20 cellular contexts compared by ENCODE assay signal in the genomic region with DNA sequence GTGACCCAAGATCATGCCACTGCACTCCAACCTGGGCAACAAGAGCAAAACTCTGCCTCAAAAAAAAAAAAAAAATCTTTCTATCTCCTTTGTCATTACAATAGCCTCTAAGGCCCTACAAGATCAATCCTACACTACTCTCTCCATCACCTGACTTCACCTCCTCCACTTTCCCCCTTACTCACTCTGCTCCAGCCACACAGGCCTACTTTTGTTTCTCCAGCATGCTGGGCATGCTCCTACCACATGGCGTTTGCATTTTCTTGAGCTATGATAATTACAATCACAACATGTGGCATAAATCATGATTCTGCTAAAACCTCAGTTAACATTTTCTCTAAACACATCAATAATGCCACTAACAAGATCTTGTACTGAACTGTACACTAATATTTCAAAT. TPM values are rescaled to one million over a fixed set of nuclear protein-coding genes. Genes with fewer than 3 reads are reported as not detected.
A peak's percentile ranks its signal among the peaks of the same experiment; 100 is the strongest.
DNase-seq lines count a peak whose midpoint lies in the region; ATAC-seq, FAIRE-seq and TF ChIP-seq lines count a peak whose summit lies in the region.
"Had no signal": no experiment of that assay in that cellular context is flagged by ENCODE, and none has a peak within 500 bp of the region (broad histone marks: within the 10 kb centered on the region; RNA-seq: fewer than 3 reads in every experiment).

No MANE protein-coding gene starts in this region.

- H3K79me1 ChIP-seq in H1 (ENCODE audit: low read depth, low read length), result no peaks in the 10 kb centered on the region; the same call in 1 of the 2 replicates

- no peak overlapping the region for H2BK12ac ChIP-seq in H1 (ENCODE audit: low read depth, low read length)

- peak overlapping the region; percentile 15 to 61 for H3K27ac ChIP-seq in right atrium auricular region
- peak overlapping the region in 3 of 12 donors; percentile 5 to 43 (median 7) for H3K27ac ChIP-seq in heart left ventricle
- no peak overlapping the region for H3K27ac ChIP-seq in H1 (ENCODE audit: low read depth, low read length)
- peak overlapping the region; percentile 84 to 88 (median 87) for H3K27ac ChIP-seq in thyroid gland
- H3K27ac ChIP-seq in hepatocyte, result no peak overlapping the region
- H3K27ac ChIP-seq: KMS-11, Peyer's patch had no signal

- H3K18ac ChIP-seq in H1 (ENCODE audit: extremely low read depth, low read length), result no peak overlapping the region

- H3K79me2 ChIP-seq in H1 (ENCODE audit: control insufficient read depth in 1 of 2, insufficient read depth in 2 of 2, low read length in 2 of 2) (no peaks in the 10 kb centered on the region), hepatocyte (peaks cover 98% of the 10 kb centered on the region)

- DNase-seq in right atrium auricular region (ENCODE audit: low spot score), result no peak
- DNase-seq in heart left ventricle, result no peak
- no peak for DNase-seq in H1 (ENCODE audit: low read depth in 1 of 2, low spot score in 2 of 2)
- DNase-seq in thyroid gland, result no peak
- no peak for DNase-seq in hepatocyte (ENCODE audit: low spot score)
- DNase-seq: BE2C, DMS79, IMR-90, NCI-H1105 treated with DMSO at 0.1 percent for 48 hours, NCI-H2081, NCI-H2171, NCI-H345, NCI-H524 treated with DMSO at 0.1 percent for 48 hours, NCI-H82, Peyer's patch had no signal

- no peak for FAIRE-seq in H1 (lab: Jason Lieb, UNC)

- CTCF ChIA-PET in H1 (lab: Charles Lee; ENCODE audit: partially characterized antibody), result no interaction called here

- no peak overlapping the region for H2BK5ac ChIP-seq in H1 (ENCODE audit: low read depth, low read length)

- H3K23ac ChIP-seq in H1 (ENCODE audit: insufficient read length), result no peak overlapping the region

- no peak overlapping the region for H3K4ac ChIP-seq in H1 (replicated peaks; ENCODE audit: insufficient read length, low read depth, low read length)

- no peak overlapping the region for H4K5ac ChIP-seq in H1 (ENCODE audit: insufficient read length, low read depth, low read length)

- TF ChIP-seq EP300 in H1 (IDR thresholded peaks at IDR 0.05; ENCODE audit: borderline replicate concordance in 1 of 2, low read depth in 2 of 2, low read length in 2 of 2), result no peak

- H3K27me3 ChIP-seq in right atrium auricular region, result no peaks in the 10 kb centered on the region
- no peaks in the 10 kb centered on the region for H3K27me3 ChIP-seq in heart left ventricle
- no peaks in the 10 kb centered on the region for H3K27me3 ChIP-seq in H1 (replicated peaks in 1 of 4; ENCODE audit: control insufficient read depth in 3 of 4, extremely low read depth in 1 of 4, insufficient read depth in 3 of 4, low read length in 3 of 4)
- no peaks in the 10 kb centered on the region for H3K27me3 ChIP-seq in thyroid gland
- no peaks in the 10 kb centered on the region for H3K27me3 ChIP-seq in hepatocyte
- H3K27me3 ChIP-seq: BE2C, Peyer's patch had no signal

- H3K4me3 ChIP-seq in right atrium auricular region, result no peak overlapping the region
- H3K4me3 ChIP-seq in heart left ventricle, result no peak overlapping the region
- H3K4me3 ChIP-seq in H1 (ENCODE audit: extremely low read depth in 1 of 4, insufficient read depth in 2 of 4, low read depth in 3 of 4, low read length in 4 of 4), result no peak overlapping the region
- H3K4me3 ChIP-seq in thyroid gland (replicated peaks in 1 of 3), result no peak overlapping the region
- H3K4me3 ChIP-seq in hepatocyte, result no peak overlapping the region
- H3K4me3 ChIP-seq: HAP-1, Peyer's patch had no signal

- peaks cover 2% of the 10 kb centered on the region; the same call in 1 of the 2 replicates for H3K23me2 ChIP-seq in H1 (ENCODE audit: low read depth, low read length)

- H3K9me2 ChIP-seq in hepatocyte (replicated peaks; ENCODE audit: insufficient read depth), result no peaks in the 10 kb centered on the region

- 45 to 54% (median 49%) methylated on average over 1 of the region's 1 CpG for WGBS in heart left ventricle, 4 donors
- WGBS in H1 (ENCODE audit: extremely low coverage in 1 of 2, insufficient coverage in 1 of 2, insufficient read length in 1 of 2, insufficient replicate concordance in 2 of 2, low coverage in 1 of 2, low lambda C conversion rate in 2 of 2, missing lambda C conversion rate in 1 of 2), 2 experiments, result 84% methylated on average over 1 of the region's 1 CpG; no CpG with 5 or more reads in 1 of the 2 experiments
- 81 to 85% methylated on average over 1 of the region's 1 CpG for WGBS in thyroid gland, 2 donors
- 73% methylated on average over 1 of the region's 1 CpG for WGBS in hepatocyte (ENCODE audit: low lambda C conversion rate, missing lambda C conversion rate)

- ATAC-seq in heart left ventricle (no peak), SK-N-SH treated with all-trans-retinoic acid at 6 μM for 48 hours (peak; percentile 59; the same call in 2 of the 3 replicates), GM18868 (IDR thresholded peaks at IDR 0.05; ENCODE audit: unreplicated experiment) (no peak), HG03432 (IDR thresholded peaks at IDR 0.05; ENCODE audit: unreplicated experiment) (no peak)

- H2AFZ ChIP-seq in H1 (ENCODE audit: low read length), result no peak overlapping the region
- H2AFZ ChIP-seq in hepatocyte, result no peak overlapping the region

- no peaks in the 10 kb centered on the region for H3K9me3 ChIP-seq in right atrium auricular region
- H3K9me3 ChIP-seq in heart left ventricle, result no peaks in the 10 kb centered on the region
- no peaks in the 10 kb centered on the region for H3K9me3 ChIP-seq in H1 (ENCODE audit: insufficient read depth in 2 of 2, low read depth in 1 of 2, low read length in 1 of 2)
- H3K9me3 ChIP-seq in thyroid gland, result no peaks in the 10 kb centered on the region
- no peaks in the 10 kb centered on the region for H3K9me3 ChIP-seq in hepatocyte (ENCODE audit: low read depth)
- H3K9me3 ChIP-seq: BE2C, HAP-1, Peyer's patch had no signal

- no peak overlapping the region for H3K56ac ChIP-seq in H1 (replicated peaks; ENCODE audit: insufficient read length, low read depth, low read length)

- H3K4me2 ChIP-seq in H1 (ENCODE audit: insufficient read depth in 1 of 2, low read depth in 2 of 2, low read length in 2 of 2) (no peak overlapping the region), hepatocyte (no peak overlapping the region)
- H3K4me2 ChIP-seq: KMS-11 had no signal

- H2BK120ac ChIP-seq in H1 (replicated peaks; ENCODE audit: low read depth, low read length), result no peak overlapping the region

- no peak for TF ChIP-seq POLR2A in heart left ventricle (IDR thresholded peaks at IDR 0.05)
- TF ChIP-seq POLR2A in H1 (IDR thresholded peaks at IDR 0.05; ENCODE audit: control extremely low read depth in 1 of 2, low read depth in 2 of 2, low read length in 2 of 2), result no peak
- TF ChIP-seq POLR2A in thyroid gland (IDR thresholded peaks at IDR 0.05), result no peak

- peaks cover 7% of the 10 kb centered on the region for H3K36me3 ChIP-seq in right atrium auricular region
- peaks cover 0 to 17% (median 0%) of the 10 kb centered on the region in 9 donors for H3K36me3 ChIP-seq in heart left ventricle
- no peaks in the 10 kb centered on the region for H3K36me3 ChIP-seq in H1 (ENCODE audit: control insufficient read depth in 2 of 4, insufficient read depth in 4 of 4, low read length in 3 of 4)
- no peaks in the 10 kb centered on the region for H3K36me3 ChIP-seq in thyroid gland
- no peaks in the 10 kb centered on the region for H3K36me3 ChIP-seq in hepatocyte (replicated peaks; ENCODE audit: insufficient read depth, low read depth)
- H3K36me3 ChIP-seq: Peyer's patch had no signal

- H3K4me1 ChIP-seq in right atrium auricular region, result peaks cover 0 to 51% of the 10 kb centered on the region in 2 donors
- peaks cover 8 to 69% (median 29%) of the 10 kb centered on the region in 12 donors for H3K4me1 ChIP-seq in heart left ventricle
- H3K4me1 ChIP-seq in H1 (replicated peaks in 1 of 4; ENCODE audit: control insufficient read depth in 3 of 4, insufficient read depth in 4 of 4, low read length in 3 of 4), result peaks cover 0 to 4% (median under 1%) of the 10 kb centered on the region in 4 experiments; a peak in 2 of 7 replicates
- H3K4me1 ChIP-seq in thyroid gland, result peaks cover 54 to 62% of the 10 kb centered on the region in 2 donors
- no peaks in the 10 kb centered on the region for H3K4me1 ChIP-seq in hepatocyte (ENCODE audit: insufficient read depth)
- H3K4me1 ChIP-seq: HAP-1, Peyer's patch had no signal

- no peak overlapping the region for H2BK15ac ChIP-seq in H1 (ENCODE audit: low read length)

- no peak overlapping the region for H4K91ac ChIP-seq in H1 (replicated peaks; ENCODE audit: insufficient read length, low read length)

- POLR2A ChIA-PET in H1 (lab: Charles Lee; ENCODE audit: partially characterized antibody), result no interaction called here

- H4K20me1 ChIP-seq in H1 (replicated peaks in 1 of 2; ENCODE audit: control insufficient read depth in 1 of 2, insufficient read depth in 2 of 2, low read length in 2 of 2) (no peaks in the 10 kb centered on the region), hepatocyte (ENCODE audit: insufficient read depth, poor library complexity, severe bottlenecking) (peaks cover 6% of the 10 kb centered on the region)

- TF ChIP-seq RAD21 in H1 (IDR thresholded peaks at IDR 0.05 in 1 of 2, conservative IDR thresholded peaks at IDR 0.05 in 1 of 2; ENCODE audit: low read depth in 2 of 2, low read length in 2 of 2), result no peak

- H4K8ac ChIP-seq in H1 (ENCODE audit: extremely low read depth, insufficient read depth, low read length), result no peak overlapping the region

- no peak overlapping the region for H2AK5ac ChIP-seq in H1 (ENCODE audit: low read depth, low read length)

- no peak overlapping the region for H2BK20ac ChIP-seq in H1 (ENCODE audit: low read length)

- intact Hi-C loops in heart left ventricle (cut with DNase I) (no loop called here), thyroid gland (cut with DNase I) (no loop called here)

- no peak overlapping the region for H3K14ac ChIP-seq in H1 (ENCODE audit: insufficient read length)

- H3K9ac ChIP-seq in H1 (replicated peaks in 1 of 4; ENCODE audit: extremely low read depth in 1 of 4, low read depth in 3 of 4, low read length in 3 of 4), result no peak overlapping the region
- H3K9ac ChIP-seq: KMS-11 had no signal

- TF ChIP-seq CTCF in right atrium auricular region (IDR thresholded peaks at IDR 0.05) (no peak), heart left ventricle (IDR thresholded peaks at IDR 0.05) (no peak), H1 (IDR thresholded peaks at IDR 0.05; ENCODE audit: control extremely low read depth in 1 of 3, insufficient read depth in 1 of 3, low read depth in 1 of 3, low read length in 3 of 3) (no peak), thyroid gland (IDR thresholded peaks at IDR 0.05) (no peak), hepatocyte (IDR thresholded peaks at IDR 0.05; ENCODE audit: poor library complexity) (no peak)

RNA-seq across cellular contexts. Expression of a gene that starts 7.8 kb away (rescaled TPM):
- total RNA-seq in right atrium auricular region, result 10 to 100 TPM; 45.7 to 47.8 TPM
- 10 to 100 TPM; 59.0 to 96.2 (median 78.1) TPM for total RNA-seq in heart left ventricle
- polyA plus RNA-seq in heart left ventricle, result 10 to 100 TPM; 27.5 to 47.6 TPM
- 8.9 and 9.7 TPM in 2 replicates for total RNA-seq in H1 (2021; fragmentation: NEBNext Ultra II Directional; extraction: Animal tissue kit (Norgen Biotek cat#: 25700))
- polyA plus RNA-seq in H1 (2011; rRNA removed), result 2.6 and 4.5 TPM in 2 replicates
- polyA plus RNA-seq in H1 (2011; cell fraction: cytosol; rRNA removed), result 2.7 TPM
- polyA plus RNA-seq in H1 (2011; cell fraction: nucleus; rRNA removed), result 9.9 TPM
- 5.3 to 8.0 TPM (median 5.5 TPM) in 4 replicates for polyA plus RNA-seq in H1 (2012, experiment 1 of 2)
- polyA plus RNA-seq in H1 (2012, experiment 2 of 2), result 2.4 TPM
- 4.8 TPM for polyA plus RNA-seq in H1 (2013, experiment 1 of 2)
- 5.1 TPM for polyA plus RNA-seq in H1 (2013, experiment 2 of 2)
- polyA minus RNA-seq in H1 (2011; rRNA and poly(A)+ RNA removed), result 5.4 and 9.3 TPM in 2 replicates
- 5.7 TPM for polyA minus RNA-seq in H1 (2011; cell fraction: cytosol; rRNA and poly(A)+ RNA removed)
- polyA minus RNA-seq in H1 (2011; cell fraction: nucleus; rRNA and poly(A)+ RNA removed), result 7.7 TPM
- total RNA-seq in thyroid gland, result 100 to 1,000 TPM in 1 of 4 donors, 10 to 100 TPM in 3; 77.0 to 131 (median 81.8) TPM
- 8.1 and 9.4 TPM in 2 replicates for total RNA-seq in hepatocyte
- 20.2 and 20.3 TPM in 2 replicates for polyA plus RNA-seq in hepatocyte

Comparison
In these comparisons a context has a peak if more than half of its experiments do, and no peak if none do; other contexts are left out.
1. H3K27ac ChIP-seq: peak in right atrium auricular region (2 of 2) and thyroid gland (3 of 3); none in H1 (single experiment) and hepatocyte (single experiment).